Comparison of ENCODE assay signal across 26 cellular contexts in genomic region chr7:158190756-158191155, GRCh38.
"Had no signal": no experiment of that assay in that cellular context is flagged by ENCODE, and none has a peak within 500 bp of the region (broad histone marks: within the 10 kb centered on the region; RNA-seq: fewer than 3 reads in every experiment).

No MANE protein-coding gene starts in this region.

- H3K4me3 ChIP-seq: coronary artery, dorsolateral prefrontal cortex, esophagus muscularis mucosa, gastroesophageal sphincter, heart right ventricle, left lung, lung had no signal

- H3K4me3 Mint-ChIP-seq: immature natural killer cell; memory B cell; naive thymus-derived CD4-positive, alpha-beta T cell had no signal

- H3K36me3 Mint-ChIP-seq: memory B cell had no signal

- H3K27ac ChIP-seq: coronary artery, dorsolateral prefrontal cortex, esophagus muscularis mucosa, foreskin keratinocyte, gastroesophageal sphincter, heart right ventricle, left lung had no signal

- H3K36me3 ChIP-seq: esophagus muscularis mucosa, gastroesophageal sphincter, heart right ventricle, left lung had no signal

- H3K27me3 Mint-ChIP-seq: memory B cell had no signal

- ATAC-seq: foreskin keratinocyte; gastroesophageal sphincter; heart right ventricle; left cardiac atrium; left lung; left ventricle myocardium superior; naive thymus-derived CD4-positive, alpha-beta T cell had no signal

- H3K27ac Mint-ChIP-seq: immature natural killer cell; memory B cell; naive thymus-derived CD4-positive, alpha-beta T cell had no signal

- DNase-seq: dermis blood vessel endothelial cell; dorsolateral prefrontal cortex; effector CD4-positive, alpha-beta T cell; effector memory CD4-positive, alpha-beta T cell; foreskin keratinocyte; glutamatergic neuron; head of caudate nucleus; heart right ventricle; hippocampal formation; immature natural killer cell; islet precursor cell; left cardiac atrium; left lung; left ventricle myocardium superior; mammary epithelial cell; mesendoderm; midbrain; naive thymus-derived CD4-positive, alpha-beta T cell had no signal

- H3K4me1 Mint-ChIP-seq: immature natural killer cell; memory B cell; naive thymus-derived CD4-positive, alpha-beta T cell had no signal

- H3K4me1 ChIP-seq: esophagus muscularis mucosa, foreskin keratinocyte, gastroesophageal sphincter, heart right ventricle, left lung had no signal

- FAIRE-seq: colon, endothelial cell of umbilical vein, frontal cortex had no signal

- H3K27me3 ChIP-seq: dorsolateral prefrontal cortex, esophagus muscularis mucosa, foreskin keratinocyte, heart right ventricle, left lung had no signal
